In genomic region chr5:35096933-35097332, GRCh38 we compare ENCODE assay signal across 31 cellular contexts. TPM values are rescaled to one million over a fixed set of nuclear protein-coding genes. Genes with fewer than 3 reads are reported as not detected.
A peak's percentile ranks its signal among the peaks of the same experiment; 100 is the strongest.
DNase-seq lines count a peak whose midpoint lies in the region; ATAC-seq, FAIRE-seq and TF ChIP-seq lines count a peak whose summit lies in the region.
"Had no signal": no experiment of that assay in that cellular context is flagged by ENCODE, and none has a peak within 500 bp of the region (broad histone marks: within the 10 kb centered on the region; RNA-seq: fewer than 3 reads in every experiment).

No MANE protein-coding gene starts in this region.

- H3K9me3 ChIP-seq in A549 (no peaks in the 10 kb centered on the region), IMR-90 (ENCODE audit: control insufficient read depth, insufficient read depth, low read length) (no peaks in the 10 kb centered on the region), body of pancreas (no peaks in the 10 kb centered on the region)
- H3K9me3 ChIP-seq: BE2C, BLaER1 had no signal

- H3K9ac ChIP-seq in IMR-90 (ENCODE audit: low read depth, low read length) = no peak overlapping the region
- H3K9ac ChIP-seq in mesendoderm (ENCODE audit: low read length) = no peak overlapping the region
- H3K9ac ChIP-seq: BLaER1 had no signal

- H3K56ac ChIP-seq in IMR-90 (ENCODE audit: extremely low read depth, insufficient read depth, low read length) (no peak overlapping the region), mesendoderm (ENCODE audit: low read length) (no peak overlapping the region)

- no peak overlapping the region for H4K8ac ChIP-seq in IMR-90 (ENCODE audit: low read depth in 2 of 2, low read length in 2 of 2)
- H4K8ac ChIP-seq in mesendoderm (ENCODE audit: low read depth, low read length) = no peak overlapping the region

- H2BK15ac ChIP-seq in IMR-90 (ENCODE audit: low read depth, low read length) = no peak overlapping the region
- H2BK15ac ChIP-seq in mesendoderm (replicated peaks; ENCODE audit: low read depth) = no peak overlapping the region

- TF ChIP-seq EP300 in A549 (IDR thresholded peaks at IDR 0.05) = no peak

- no peak overlapping the region for H3K4ac ChIP-seq in IMR-90 (ENCODE audit: low read depth, low read length)
- H3K4ac ChIP-seq in mesendoderm (ENCODE audit: low read depth, low read length) = no peak overlapping the region

- DNase-seq in A549 (ENCODE audit: low read depth in 1 of 2, low spot score in 1 of 2) (no peak), IMR-90 (no peak), body of pancreas (no peak), mesendoderm (peak; percentile 23), 8988T (no peak), dorsolateral prefrontal cortex (no peak)
- no peak for DNase-seq in stimulated activated CD4-positive, alpha-beta T cell treated with anti-CD3 and anti-CD28 coated beads, Interleukin-2, amount 100 ng/mL, for 24 hours
- DNase-seq: ACHN; BE2C; C1 segment of cervical spinal cord; CD4-positive, alpha-beta memory T cell; CD4-positive, CD25-positive, alpha-beta regulatory T cell; CD8-positive, alpha-beta memory T cell; COR-L47; DMS 273 treated with DMSO at 0.1 percent for 48 hours; DMS153; DMS53; DMS79; DND-41; EL; GDM1 had no signal

- TF ChIP-seq RAD21 in A549 (conservative IDR thresholded peaks at IDR 0.05 in 1 of 2, IDR thresholded peaks at IDR 0.05 in 1 of 2) (no peak), IMR-90 (IDR thresholded peaks at IDR 0.05; ENCODE audit: low read length) (no peak)

- no peak for FAIRE-seq in A549 (lab: Jason Lieb, UNC)
- FAIRE-seq: GM12878, GM12892, GM18507 had no signal

- H3K36me3 ChIP-seq in IMR-90 (ENCODE audit: control insufficient read depth, insufficient read depth, low read length) = no peaks in the 10 kb centered on the region
- no peaks in the 10 kb centered on the region for H3K36me3 ChIP-seq in body of pancreas (replicated peaks in 1 of 2; ENCODE audit: insufficient read depth in 1 of 2, low read depth in 2 of 2)
- no peaks in the 10 kb centered on the region for H3K36me3 ChIP-seq in mesendoderm (ENCODE audit: control insufficient read depth, insufficient read depth, low read length)
- H3K36me3 ChIP-seq: BE2C, BLaER1 had no signal

- H3K4me2 ChIP-seq in A549 = no peak overlapping the region
- H3K4me2 ChIP-seq in IMR-90 (ENCODE audit: low read depth, low read length) = no peak overlapping the region
- H3K4me2 ChIP-seq in mesendoderm (ENCODE audit: low read length) = no peak overlapping the region
- H3K4me2 ChIP-seq: BLaER1 had no signal

- no peak overlapping the region for H2AFZ ChIP-seq in IMR-90 (replicated peaks; ENCODE audit: low read length, poor library complexity)

- H3K14ac ChIP-seq in IMR-90 (replicated peaks; ENCODE audit: low read depth, low read length) = no peak overlapping the region

- H2BK5ac ChIP-seq in IMR-90 (ENCODE audit: low read depth, low read length, poor library complexity, severe bottlenecking) (no peak overlapping the region), mesendoderm (ENCODE audit: low read length) (no peak overlapping the region)

- H2AK5ac ChIP-seq in IMR-90 (ENCODE audit: low read depth, low read length) = no peak overlapping the region
- H2AK5ac ChIP-seq in mesendoderm (ENCODE audit: low read length) = no peak overlapping the region

- H3K79me2 ChIP-seq in mesendoderm (ENCODE audit: control insufficient read depth, insufficient read depth, low read length) = no peaks in the 10 kb centered on the region

- no peaks in the 10 kb centered on the region for H4K20me1 ChIP-seq in IMR-90 (ENCODE audit: insufficient read depth, low read length)
- H4K20me1 ChIP-seq: BLaER1 had no signal

- CTCF ChIA-PET in A549 (lab: Yijun Ruan, JAX) (interaction anchor here (1.0 to 1.5 kb wide), 2 partner anchors 9 to 830 kb away, joined by 3 to 8 read pairs; no protein-coding TSS in a partner anchor), IMR-90 (lab: Yijun Ruan, JAX) (no interaction called here)

- H3K79me1 ChIP-seq in IMR-90 (ENCODE audit: low read depth in 1 of 2, low read length in 2 of 2) (no peaks in the 10 kb centered on the region), mesendoderm (ENCODE audit: low read length) (no peaks in the 10 kb centered on the region)

- H2BK120ac ChIP-seq in IMR-90 (ENCODE audit: low read depth, low read length) (no peak overlapping the region), mesendoderm (ENCODE audit: low read depth, low read length) (no peak overlapping the region)

- intact Hi-C loops in IMR-90 (cut with micrococcal nuclease) (no loop called here), body of pancreas (cut with DNase I) (no loop called here), dorsolateral prefrontal cortex (cut with DNase I) (loop anchor here in 1 of 2 donors (10.0 kb wide), 1 partner anchor 88 kb away; no protein-coding TSS in a partner anchor)

- H4K5ac ChIP-seq in IMR-90 (ENCODE audit: low read depth, low read length) (no peak overlapping the region), mesendoderm (ENCODE audit: low read length) (no peak overlapping the region)

- in situ Hi-C loops in IMR-90 (cut with MboI; ENCODE audit: low sequenced_read_pairs) = loop anchor here (25.0 kb wide), 1 partner anchor 515 kb away; the partner anchor contains the start of gene SPEF2

- ATAC-seq in A549 = no peak
- ATAC-seq in IMR-90 (ENCODE audit: low read depth) = no peak
- no peak for ATAC-seq in body of pancreas

- H3K9me1 ChIP-seq in IMR-90 (ENCODE audit: insufficient read depth, low read length) = no peaks in the 10 kb centered on the region; the same call in 1 of the 2 replicates

- no peak overlapping the region for H2AK9ac ChIP-seq in IMR-90 (replicated peaks; ENCODE audit: low read depth, low read length, poor library complexity)

- H3K4me1 ChIP-seq in A549 (no peaks in the 10 kb centered on the region), IMR-90 (ENCODE audit: control insufficient read depth, insufficient read depth, low read length) (no peaks in the 10 kb centered on the region), body of pancreas (peaks cover 32% of the 10 kb centered on the region), mesendoderm (ENCODE audit: control insufficient read depth, low read depth, low read length) (peaks cover 4% of the 10 kb centered on the region)
- H3K4me1 ChIP-seq: BE2C had no signal

- no peak for TF ChIP-seq CTCF in A549 (IDR thresholded peaks at IDR 0.05)
- no peak for TF ChIP-seq CTCF in IMR-90 (conservative IDR thresholded peaks at IDR 0.05; ENCODE audit: low read depth, low read length)
- no peak for TF ChIP-seq CTCF in body of pancreas (IDR thresholded peaks at IDR 0.05)
- no peak for TF ChIP-seq CTCF in dorsolateral prefrontal cortex (IDR thresholded peaks at IDR 0.05 in 54 of 56, conservative IDR thresholded peaks at IDR 0.05 in 2 of 56; ENCODE audit: low read depth in 1 of 56, partially characterized antibody in 56 of 56)

- BruUV-seq in IMR-90 (replicated peaks; lab: Mats Ljungman, UMichigan) = no TSS peak

- H3K4me3 ChIP-seq in A549 = no peak overlapping the region
- no peak overlapping the region for H3K4me3 ChIP-seq in IMR-90 (ENCODE audit: insufficient read depth, low read depth, low read length)
- no peak overlapping the region for H3K4me3 ChIP-seq in body of pancreas
- no peak overlapping the region for H3K4me3 ChIP-seq in mesendoderm (ENCODE audit: low read length)
- no peak overlapping the region for H3K4me3 ChIP-seq in dorsolateral prefrontal cortex
- H3K4me3 ChIP-seq: BLaER1, GM12878 had no signal

- TF ChIP-seq POLR2A in A549 (IDR thresholded peaks at IDR 0.05; ENCODE audit: low read length) (no peak), IMR-90 (IDR thresholded peaks at IDR 0.05; ENCODE audit: low read depth, low read length) (no peak), body of pancreas (IDR thresholded peaks at IDR 0.05) (no peak)

- POLR2A ChIA-PET in A549 (lab: Yijun Ruan, JAX) = no interaction called here
- POLR2A ChIA-PET in IMR-90 (lab: Charles Lee; ENCODE audit: unreplicated experiment) = no interaction called here

- H3K27me3 ChIP-seq in IMR-90 (ENCODE audit: control insufficient read depth, insufficient read depth, low read length) (peaks cover 10% of the 10 kb centered on the region), body of pancreas (no peaks in the 10 kb centered on the region), mesendoderm (ENCODE audit: insufficient read depth, low read length, poor library complexity) (no peaks in the 10 kb centered on the region), dorsolateral prefrontal cortex (no peaks in the 10 kb centered on the region)
- H3K27me3 ChIP-seq: BLaER1 had no signal

- no peak overlapping the region for H2BK20ac ChIP-seq in IMR-90 (ENCODE audit: low read depth, low read length)

- dilution Hi-C loops in IMR-90 (cut with HindIII; ENCODE audit: low sequenced_read_pairs, unreplicated experiment) = no loop called here

- no peak overlapping the region for H4K91ac ChIP-seq in IMR-90 (ENCODE audit: insufficient read depth, low read depth, low read length)

- no peak overlapping the region for H3K18ac ChIP-seq in IMR-90 (ENCODE audit: low read depth, low read length)
- H3K18ac ChIP-seq in mesendoderm (ENCODE audit: low read length) = no peak overlapping the region

- no peak overlapping the region for H3K27ac ChIP-seq in A549
- no peak overlapping the region for H3K27ac ChIP-seq in IMR-90 (ENCODE audit: insufficient read depth, low read length)
- H3K27ac ChIP-seq in body of pancreas = peak overlapping the region in 3 of 4 donors; percentile 79 to 85 (median 82)
- no peak overlapping the region for H3K27ac ChIP-seq in mesendoderm (ENCODE audit: low read depth, low read length)
- H3K27ac ChIP-seq in dorsolateral prefrontal cortex = no peak overlapping the region
- H3K27ac ChIP-seq: BLaER1 had no signal

- no peak overlapping the region for H3K23ac ChIP-seq in IMR-90 (ENCODE audit: low read depth, low read length)
- H3K23ac ChIP-seq in mesendoderm (ENCODE audit: low read length) = no peak overlapping the region

- 0% methylated on average over 1 of the region's 1 CpG for WGBS in A549 (ENCODE audit: missing lambda C conversion rate)
- WGBS in IMR-90 (ENCODE audit: extremely low coverage in 2 of 2, insufficient read length in 1 of 2), 2 experiments = no CpG with 5 or more reads among the region's 1 CpG
- WGBS in body of pancreas, 2 donors = 38 to 48% methylated on average over 1 of the region's 1 CpG
- WGBS in mesendoderm (ENCODE audit: extremely low coverage, insufficient coverage, low lambda C conversion rate) = no CpG with 5 or more reads among the region's 1 CpG

TF ChIP-seq in A549, 52 proteins besides CTCF, POLR2A, EP300 and RAD21 (continues in another document):
- no peak for TF ChIP-seq RARB (CRISPR knock-in tag; IDR thresholded peaks at IDR 0.05)

RNA-seq across cellular contexts. Expression of gene AGXT2, which starts 49.2 kb away (rescaled TPM):
- polyA plus RNA-seq in A549 (2011; rRNA removed) (not detected in 2 replicates), A549 (2017; fragmentation: RNase III; extraction: RNeasy Plus Mini Kit Qiagen cat#74134 plus additional on column Dnase treatment) (not detected in 3 replicates), IMR-90 (2012; rRNA removed) (not detected in 2 replicates)
- not detected in 2 replicates for polyA plus RNA-seq in A549 (2012; cell fraction: cytosol; rRNA removed)
- not detected in 2 replicates for polyA plus RNA-seq in A549 (2012; cell fraction: nucleus; rRNA removed)
- not detected in 2 replicates for polyA minus RNA-seq in A549 (2011; rRNA and poly(A)+ RNA removed)
- total RNA-seq in IMR-90 (2012; rRNA removed) (not detected in 2 replicates), body of pancreas (not detected), dorsolateral prefrontal cortex (not detected)
- polyA plus RNA-seq in IMR-90 (2012; cell fraction: cytosol; rRNA removed) = not detected in 2 replicates
- not detected in 2 replicates for polyA plus RNA-seq in IMR-90 (2012; cell fraction: nucleus; rRNA removed; ENCODE audit: low replicate concordance)
- polyA plus RNA-seq in mesendoderm (2013, experiment 1 of 2) = not detected
- polyA plus RNA-seq in mesendoderm (2013, experiment 2 of 2) = not detected
- total RNA-seq: A172; A673; CD4-positive, alpha-beta memory T cell; CD4-positive, CD25-positive, alpha-beta regulatory T cell; CD8-positive, alpha-beta memory T cell; Daoy; G401; GM12878 had no signal
- polyA plus RNA-seq: AG04450; CD14-positive monocyte; CD4-positive, alpha-beta memory T cell; CD4-positive, CD25-positive, alpha-beta regulatory T cell; CD8-positive, alpha-beta memory T cell; GM12878 had no signal

Comparison
In these comparisons a context has a peak if more than half of its experiments do, and no peak if none do; other contexts are left out.
1. H3K27ac ChIP-seq: peak in body of pancreas (3 of 4); none in A549 (0 of 2), IMR-90 (single experiment), mesendoderm (single experiment) and dorsolateral prefrontal cortex (0 of 59).